8 cellular contexts compared by ENCODE assay signal in the genomic region with DNA sequence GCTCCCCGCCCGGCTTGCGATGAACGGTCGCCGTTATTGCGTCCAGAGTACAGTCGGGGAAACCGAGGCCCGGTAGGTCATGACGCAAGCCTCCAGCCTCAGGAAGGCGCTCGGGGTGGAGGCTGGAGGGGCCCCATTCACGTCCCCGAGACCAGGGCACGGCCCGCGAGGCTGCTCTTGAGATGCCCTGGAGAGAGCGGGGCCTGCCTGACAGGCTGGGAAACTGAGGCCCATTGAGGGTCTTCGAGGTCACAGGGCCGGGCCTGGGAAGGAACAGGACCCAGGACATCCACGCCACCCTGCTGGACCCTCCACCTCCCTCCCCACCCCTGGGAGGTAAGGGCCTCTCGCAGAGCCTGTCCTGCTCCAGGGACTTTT. TPM values are rescaled to one million over a fixed set of nuclear protein-coding genes. Genes with fewer than 3 reads are reported as not detected.
DNase-seq lines count a peak whose midpoint lies in the region; ATAC-seq, FAIRE-seq and TF ChIP-seq lines count a peak whose summit lies in the region.

No MANE protein-coding gene starts in this region.

- no peak for TF ChIP-seq CTCF in A549 (IDR thresholded peaks at IDR 0.05)
- TF ChIP-seq CTCF in kidney (IDR thresholded peaks at IDR 0.05; ENCODE audit: borderline replicate concordance, extremely low read depth, insufficient read depth): no peak
- no peak for TF ChIP-seq CTCF in thyroid gland (IDR thresholded peaks at IDR 0.05)

- POLR2A ChIA-PET in A549 (lab: Yijun Ruan, JAX): no interaction called here

- FAIRE-seq in A549 (lab: Jason Lieb, UNC): no peak
- FAIRE-seq in kidney (lab: Jason Lieb, UNC): no peak

- no peaks in the 10 kb centered on the region for H3K27me3 ChIP-seq in HAP-1 (ENCODE audit: low read depth)
- H3K27me3 ChIP-seq in thyroid gland: no peaks in the 10 kb centered on the region

- peaks cover 5% of the 10 kb centered on the region for H3K27me3 Mint-ChIP-seq in activated naive CD8-positive, alpha-beta T cell treated with anti-CD3 and anti-CD28 coated beads, Interleukin-2, amount 50 U/mL, for 24 hours

- H3K36me3 Mint-ChIP-seq in activated naive CD8-positive, alpha-beta T cell treated with anti-CD3 and anti-CD28 coated beads, Interleukin-2, amount 50 U/mL, for 24 hours (ENCODE audit: low read depth): peaks cover 12% of the 10 kb centered on the region

- no peaks in the 10 kb centered on the region for H3K9me3 ChIP-seq in A549
- H3K9me3 ChIP-seq in HAP-1: no peaks in the 10 kb centered on the region
- H3K9me3 ChIP-seq in kidney (ENCODE audit: control insufficient read depth in 1 of 2, low read length in 2 of 2): no peaks in the 10 kb centered on the region
- no peaks in the 10 kb centered on the region for H3K9me3 ChIP-seq in thyroid gland

- TF ChIP-seq RAD21 in A549 (conservative IDR thresholded peaks at IDR 0.05 in 1 of 2, IDR thresholded peaks at IDR 0.05 in 1 of 2): no peak

- H3K4me3 ChIP-seq in A549 (peak overlapping the region; percentile 82), HAP-1 (peak overlapping the region; percentile 59), kidney (ENCODE audit: low read length in 2 of 2) (peak overlapping the region; percentile 83 to 90), thyroid gland (replicated peaks in 1 of 3) (peak overlapping the region; percentile 81 to 91 (median 88))

- peak overlapping the region; percentile 89 to 99 for H3K9ac ChIP-seq in kidney (ENCODE audit: low read length in 2 of 2)

- peak overlapping the region; percentile 87 for H3K4me3 Mint-ChIP-seq in activated naive CD8-positive, alpha-beta T cell treated with anti-CD3 and anti-CD28 coated beads, Interleukin-2, amount 50 U/mL, for 24 hours

- WGBS in A549 (ENCODE audit: missing lambda C conversion rate): 3% methylated on average over 4 of the region's 23 CpGs
- 0 to 1% methylated on average over 8 to 14 of the region's 23 CpGs for WGBS in thyroid gland, 2 donors

- H3K36me3 ChIP-seq in HAP-1 (replicated peaks) (peaks cover 34% of the 10 kb centered on the region), kidney (ENCODE audit: control insufficient read depth in 1 of 2, insufficient read depth in 2 of 2, low read length in 2 of 2) (peaks cover 3% of the 10 kb centered on the region in 2 donors), thyroid gland (peaks cover 7% of the 10 kb centered on the region in 2 donors)

- H3K4me1 Mint-ChIP-seq in activated naive CD8-positive, alpha-beta T cell treated with anti-CD3 and anti-CD28 coated beads, Interleukin-2, amount 50 U/mL, for 24 hours: peaks cover 21% of the 10 kb centered on the region

- H3K4me1 ChIP-seq in A549: peaks cover 4% of the 10 kb centered on the region; the same call in 1 of the 3 replicates
- peaks cover 11% of the 10 kb centered on the region for H3K4me1 ChIP-seq in HAP-1
- peaks cover 0 to 8% of the 10 kb centered on the region in 2 donors for H3K4me1 ChIP-seq in kidney (ENCODE audit: control insufficient read depth in 1 of 2, insufficient read depth in 1 of 2, low read depth in 1 of 2, low read length in 2 of 2)
- H3K4me1 ChIP-seq in thyroid gland: peaks cover 11 to 18% of the 10 kb centered on the region in 2 donors

- intact Hi-C loops in kidney (cut with DNase I) (no loop called here), thyroid gland (cut with DNase I) (no loop called here)

- in situ Hi-C loops in HAP-1 (cut with MboI; ENCODE audit: low sequenced_read_pairs): loop anchor here (5.0 kb wide), 1 partner anchor 102 kb away; no protein-coding TSS in a partner anchor

- DNase-seq in A549 (ENCODE audit: low read depth in 1 of 2, low spot score in 1 of 2): no peak
- no peak for DNase-seq in HAP-1 (ENCODE audit: low spot score in 2 of 2)
- no peak for DNase-seq in activated naive CD8-positive, alpha-beta T cell treated with anti-CD3 and anti-CD28 coated beads, Interleukin-2, amount 50 U/mL, for 24 hours
- no peak for DNase-seq in kidney
- no peak for DNase-seq in thyroid gland
- no peak for DNase-seq in cerebellar nuclear complex (lab: John Stamatoyannopoulos, UW)
- DNase-seq in ecto neural progenitor cell (ENCODE audit: low spot score): no peak
- DNase-seq in NCI-H69 (lab: John Stamatoyannopoulos, UW): no peak

- no peaks in the 10 kb centered on the region for H3K9me3 Mint-ChIP-seq in activated naive CD8-positive, alpha-beta T cell treated with anti-CD3 and anti-CD28 coated beads, Interleukin-2, amount 50 U/mL, for 24 hours

- peak overlapping the region; percentile 94 for H3K4me2 ChIP-seq in A549

- peak; percentile 4 to 5; a peak in 2 of 6 replicates for ATAC-seq in A549
- peak; percentile 0 for ATAC-seq in activated naive CD8-positive, alpha-beta T cell treated with anti-CD3 and anti-CD28 coated beads, Interleukin-2, amount 50 U/mL, for 24 hours

- no peak for TF ChIP-seq EP300 in A549 (IDR thresholded peaks at IDR 0.05)

- H3K27ac ChIP-seq in A549 (peak overlapping the region; percentile 78 to 96), kidney (ENCODE audit: low read depth in 2 of 2, low read length in 2 of 2) (peak overlapping the region; percentile 80 to 92), thyroid gland (peak overlapping the region; percentile 75 to 87 (median 85))

- CTCF ChIA-PET in A549 (lab: Yijun Ruan, JAX): interaction anchor here (0.5 to 2.8 kb wide), 2 partner anchors 21 to 69 kb away, joined by 3 to 11 read pairs; no protein-coding TSS in a partner anchor

- H3K27ac Mint-ChIP-seq in activated naive CD8-positive, alpha-beta T cell treated with anti-CD3 and anti-CD28 coated beads, Interleukin-2, amount 50 U/mL, for 24 hours: peak overlapping the region; percentile 69

- TF ChIP-seq POLR2A in A549 (IDR thresholded peaks at IDR 0.05; ENCODE audit: low read length) (no peak), thyroid gland (IDR thresholded peaks at IDR 0.05) (no peak)

TF ChIP-seq in A549, 52 proteins besides CTCF, POLR2A, EP300 and RAD21 (continues in another document):
- TF ChIP-seq FOSL2 (IDR thresholded peaks at IDR 0.05) (no peak), FOSL2 (CRISPR knock-in tag; IDR thresholded peaks at IDR 0.05) (no peak), HOXA7 (CRISPR knock-in tag; IDR thresholded peaks at IDR 0.05) (no peak), KDM5A (IDR thresholded peaks at IDR 0.05) (peak; percentile 79), HDAC2 (IDR thresholded peaks at IDR 0.05) (no peak), MAFK (IDR thresholded peaks at IDR 0.05; ENCODE audit: partially characterized antibody) (no peak), JUN (IDR thresholded peaks at IDR 0.05) (no peak), NPAS2 (CRISPR knock-in tag; IDR thresholded peaks at IDR 0.05; ENCODE audit: borderline replicate concordance) (no peak), ZSCAN20 (CRISPR knock-in tag; IDR thresholded peaks at IDR 0.05) (no peak), MYC (IDR thresholded peaks at IDR 0.05; ENCODE audit: borderline replicate concordance, low read length) (no peak), RNF2 (IDR thresholded peaks at IDR 0.05; ENCODE audit: borderline replicate concordance, low read depth) (no peak), HOXB13 (CRISPR knock-in tag; IDR thresholded peaks at IDR 0.05; ENCODE audit: low read depth) (no peak)
- TF ChIP-seq, protein P1, sequence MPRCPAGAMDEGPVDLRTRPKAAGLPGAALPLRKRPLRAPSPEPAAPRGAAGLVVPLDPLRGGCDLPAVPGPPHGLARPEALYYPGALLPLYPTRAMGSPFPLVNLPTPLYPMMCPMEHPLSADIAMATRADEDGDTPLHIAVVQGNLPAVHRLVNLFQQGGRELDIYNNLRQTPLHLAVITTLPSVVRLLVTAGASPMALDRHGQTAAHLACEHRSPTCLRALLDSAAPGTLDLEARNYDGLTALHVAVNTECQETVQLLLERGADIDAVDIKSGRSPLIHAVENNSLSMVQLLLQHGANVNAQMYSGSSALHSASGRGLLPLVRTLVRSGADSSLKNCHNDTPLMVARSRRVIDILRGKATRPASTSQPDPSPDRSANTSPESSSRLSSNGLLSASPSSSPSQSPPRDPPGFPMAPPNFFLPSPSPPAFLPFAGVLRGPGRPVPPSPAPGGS (IDR thresholded peaks at IDR 0.05): 0 out of 3 replicates have a peak, but pooled peaks have one; percentile 2

RNA-seq across cellular contexts. Expression of a gene that starts 0.4 kb away (rescaled TPM):
- 18.6 and 19.3 TPM in 2 replicates for polyA plus RNA-seq in A549 (2011; rRNA removed)
- 129 and 157 TPM in 2 replicates for polyA plus RNA-seq in A549 (2012; cell fraction: cytosol; rRNA removed)
- 103 and 186 TPM in 2 replicates for polyA plus RNA-seq in A549 (2012; cell fraction: nucleus; rRNA removed)
- 68.4 to 72.8 TPM (median 68.9 TPM) in 3 replicates for polyA plus RNA-seq in A549 (2017; fragmentation: RNase III; extraction: RNeasy Plus Mini Kit Qiagen cat#74134 plus additional on column Dnase treatment)
- 8.1 and 19.8 TPM in 2 replicates for polyA minus RNA-seq in A549 (2011; rRNA and poly(A)+ RNA removed)
- total RNA-seq in kidney: 85.5 TPM
- polyA plus RNA-seq in kidney (ENCODE audit: insufficient read depth, low read depth, low replicate concordance): 265 TPM
- 100 to 1,000 TPM in 2 of 4 donors, 10 to 100 TPM in 2; 75.2 to 185 (median 108) TPM for total RNA-seq in thyroid gland

RNA-seq across cellular contexts. Expression of a gene that starts 17.3 kb away (rescaled TPM):
- 11.3 and 13.6 TPM in 2 replicates for polyA plus RNA-seq in A549 (2011; rRNA removed)
- polyA plus RNA-seq in A549 (2012; cell fraction: cytosol; rRNA removed): 34.6 and 46.8 TPM in 2 replicates
- 31.9 and 42.0 TPM in 2 replicates for polyA plus RNA-seq in A549 (2012; cell fraction: nucleus; rRNA removed)
- 24.7 to 26.0 TPM (median 25.7 TPM) in 3 replicates for polyA plus RNA-seq in A549 (2017; fragmentation: RNase III; extraction: RNeasy Plus Mini Kit Qiagen cat#74134 plus additional on column Dnase treatment)
- 16.9 and 19.5 TPM in 2 replicates for polyA minus RNA-seq in A549 (2011; rRNA and poly(A)+ RNA removed)
- 16.3 TPM for total RNA-seq in kidney
- 209 TPM for polyA plus RNA-seq in kidney (ENCODE audit: insufficient read depth, low read depth, low replicate concordance)
- total RNA-seq in thyroid gland: 10 to 100 TPM; 22.2 to 39.5 (median 29.1) TPM

RNA-seq across cellular contexts. Expression of a gene that starts 23.3 kb away (rescaled TPM):
- 47.8 and 58.9 TPM in 2 replicates for polyA plus RNA-seq in A549 (2011; rRNA removed)
- 71.1 and 85.7 TPM in 2 replicates for polyA plus RNA-seq in A549 (2012; cell fraction: cytosol; rRNA removed)
- 80.2 and 89.4 TPM in 2 replicates for polyA plus RNA-seq in A549 (2012; cell fraction: nucleus; rRNA removed)
- polyA plus RNA-seq in A549 (2017; fragmentation: RNase III; extraction: RNeasy Plus Mini Kit Qiagen cat#74134 plus additional on column Dnase treatment): 86.3 to 87.7 TPM (median 86.5 TPM) in 3 replicates
- polyA minus RNA-seq in A549 (2011; rRNA and poly(A)+ RNA removed): 29.1 and 40.5 TPM in 2 replicates
- 98.5 TPM for total RNA-seq in kidney
- 47.7 TPM for polyA plus RNA-seq in kidney (ENCODE audit: insufficient read depth, low read depth, low replicate concordance)
- total RNA-seq in thyroid gland: 10 to 100 TPM; 34.4 to 77.3 (median 67.7) TPM

RNA-seq across cellular contexts. Expression of a gene that starts 54.1 kb away (rescaled TPM):
- polyA plus RNA-seq in A549 (2011; rRNA removed): 485 and 525 TPM in 2 replicates
- 2,687 and 2,770 TPM in 2 replicates for polyA plus RNA-seq in A549 (2012; cell fraction: cytosol; rRNA removed)
- 2,142 and 3,339 TPM in 2 replicates for polyA plus RNA-seq in A549 (2012; cell fraction: nucleus; rRNA removed)
- polyA plus RNA-seq in A549 (2017; fragmentation: RNase III; extraction: RNeasy Plus Mini Kit Qiagen cat#74134 plus additional on column Dnase treatment): 1,370 to 1,458 TPM (median 1,378 TPM) in 3 replicates
- polyA minus RNA-seq in A549 (2011; rRNA and poly(A)+ RNA removed): 298 and 489 TPM in 2 replicates
- total RNA-seq in kidney: 893 TPM
- 1,823 TPM for polyA plus RNA-seq in kidney (ENCODE audit: insufficient read depth, low read depth, low replicate concordance)
- 1,000 to 10,000 TPM; 1,760 to 2,977 (median 2,488) TPM for total RNA-seq in thyroid gland
